In the genomic region with DNA sequence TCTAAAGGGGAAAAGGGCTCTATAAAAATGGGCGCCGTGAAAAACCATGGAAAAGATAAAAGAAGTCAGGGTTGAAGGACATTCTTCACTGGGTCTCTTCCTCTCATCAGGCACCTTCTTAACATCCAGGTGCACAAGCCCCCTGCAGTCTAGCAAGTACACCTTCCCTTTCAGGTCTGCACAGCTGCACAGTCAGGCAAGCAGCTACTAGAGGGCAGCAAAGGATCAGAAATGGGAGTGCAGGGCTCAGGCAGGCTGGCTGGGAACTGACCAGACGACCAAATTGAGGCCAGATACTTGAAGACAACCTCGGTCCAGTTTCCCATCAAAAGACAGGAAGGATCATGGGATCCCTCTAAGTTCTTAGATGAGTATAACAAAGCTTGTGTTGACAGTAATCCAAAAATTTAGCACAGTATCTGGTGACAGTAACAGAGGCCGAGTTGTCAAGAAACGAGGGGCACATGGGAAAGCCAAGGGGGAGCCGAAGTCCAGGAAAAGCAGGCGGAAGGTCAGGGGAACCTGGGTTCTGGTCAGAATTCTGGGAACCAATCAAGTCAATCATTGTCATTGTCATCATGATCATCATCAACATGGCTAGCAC, we compare ENCODE assay signal across 8 cellular contexts. TPM values are rescaled to one million over a fixed set of nuclear protein-coding genes. Genes with fewer than 3 reads are reported as not detected.
DNase-seq lines count a peak whose midpoint lies in the region; ATAC-seq and TF ChIP-seq lines count a peak whose summit lies in the region.

No MANE protein-coding gene starts in this region.

- H3K79me2 ChIP-seq in smooth muscle cell (ENCODE audit: low read depth) = no peaks in the 10 kb centered on the region

- POLR2A ChIA-PET in BJ (lab: Charles Lee) = no interaction called here

- H3K4me3 Mint-ChIP-seq in activated naive CD4-positive, alpha-beta T cell treated with anti-CD3 and anti-CD28 coated beads, Interleukin-2, amount 10 ng/mL, durations not matched to agents 7 days and 5 days = no peak overlapping the region

- H3K27ac Mint-ChIP-seq in activated naive CD4-positive, alpha-beta T cell treated with anti-CD3 and anti-CD28 coated beads, Interleukin-2, amount 10 ng/mL, durations not matched to agents 7 days and 5 days = no peak overlapping the region

- ATAC-seq in GM18868 (IDR thresholded peaks at IDR 0.05; ENCODE audit: unreplicated experiment) = peak; percentile 71
- ATAC-seq in HG03432 (IDR thresholded peaks at IDR 0.05; ENCODE audit: unreplicated experiment) = peak; percentile 66
- ATAC-seq in right cardiac atrium = peak; percentile 78 to 86
- ATAC-seq in HG03342 (IDR thresholded peaks at IDR 0.05; ENCODE audit: unreplicated experiment) = no peak

- H3K27ac ChIP-seq in right cardiac atrium (ENCODE audit: low read length) (no peak overlapping the region), smooth muscle cell (ENCODE audit: low read depth) (no peak overlapping the region)

- 51% methylated on average over 8 of the region's 8 CpGs for WGBS in right cardiac atrium
- 63% methylated on average over 8 of the region's 8 CpGs for WGBS in smooth muscle cell (ENCODE audit: low lambda C conversion rate)

- H3K4me1 Mint-ChIP-seq in activated naive CD4-positive, alpha-beta T cell treated with anti-CD3 and anti-CD28 coated beads, Interleukin-2, amount 10 ng/mL, durations not matched to agents 7 days and 5 days = no peaks in the 10 kb centered on the region

- intact Hi-C loops in right cardiac atrium (cut with DNase I) = loop anchor here in 2 of 4 donors (2.0 to 5.0 kb wide), 2 partner anchors 173 to 174 kb away; no protein-coding TSS in a partner anchor

- H3K9me3 ChIP-seq in right cardiac atrium (ENCODE audit: control insufficient read depth, low read length) (no peaks in the 10 kb centered on the region), smooth muscle cell (replicated peaks; ENCODE audit: low read depth) (no peaks in the 10 kb centered on the region)

- H3K36me3 Mint-ChIP-seq in activated naive CD4-positive, alpha-beta T cell treated with anti-CD3 and anti-CD28 coated beads, Interleukin-2, amount 10 ng/mL, durations not matched to agents 7 days and 5 days = no peaks in the 10 kb centered on the region

- H3F3A ChIP-seq in smooth muscle cell (ENCODE audit: low read depth) = no peaks in the 10 kb centered on the region

- no peak overlapping the region for H2AFZ ChIP-seq in smooth muscle cell (ENCODE audit: low read depth)

- H3K4me1 ChIP-seq in right cardiac atrium (ENCODE audit: control insufficient read depth, insufficient read depth, low read length) (peaks cover 3% of the 10 kb centered on the region), smooth muscle cell (ENCODE audit: low read depth) (no peaks in the 10 kb centered on the region)

- H3K4me3 ChIP-seq in BJ (ENCODE audit: low read depth, low read length) = no peak overlapping the region
- H3K4me3 ChIP-seq in right cardiac atrium (ENCODE audit: low read length) = no peak overlapping the region
- no peak overlapping the region for H3K4me3 ChIP-seq in smooth muscle cell

- DNase-seq in BJ (ENCODE audit: low read depth) (no peak), NCI-H748 (lab: John Stamatoyannopoulos, UW; ENCODE audit: unreplicated experiment) (peak; percentile 87), right cardiac atrium (peak in 2 of 3 donors; percentile 53 to 54), smooth muscle cell (lab: John Stamatoyannopoulos, UW; ENCODE audit: unreplicated experiment) (no peak)
- peak; percentile 58 for DNase-seq in activated naive CD4-positive, alpha-beta T cell treated with anti-CD3 and anti-CD28 coated beads, Interleukin-2, amount 10 ng/mL, durations not matched to agents 7 days and 5 days

- CTCF ChIA-PET in BJ (lab: Yijun Ruan, JAX) = interaction anchor here (1.3 to 1.8 kb wide), 2 partner anchors 12 to 419 kb away, joined by 4 to 6 read pairs; no protein-coding TSS in a partner anchor
- CTCF ChIA-PET in activated naive CD4-positive, alpha-beta T cell treated with anti-CD3 and anti-CD28 coated beads, Interleukin-2, amount 10 ng/mL, durations not matched to agents 7 days and 5 days (lab: Charles Lee) = interaction anchor here (0.8 to 1.4 kb wide), 8 partner anchors 8 to 173 kb away, joined by 3 to 5 read pairs (median 4); no protein-coding TSS in a partner anchor

- H3K4me2 ChIP-seq in smooth muscle cell = no peak overlapping the region

- peaks cover 23% of the 10 kb centered on the region for H3K27me3 Mint-ChIP-seq in activated naive CD4-positive, alpha-beta T cell treated with anti-CD3 and anti-CD28 coated beads, Interleukin-2, amount 10 ng/mL, durations not matched to agents 7 days and 5 days

- H3K36me3 ChIP-seq in BJ (ENCODE audit: control insufficient read depth, insufficient read depth, low read length) (no peaks in the 10 kb centered on the region), smooth muscle cell (ENCODE audit: low read depth) (no peaks in the 10 kb centered on the region)

- no peak overlapping the region for H3K9ac ChIP-seq in smooth muscle cell (ENCODE audit: low read depth)

- H3K27me3 ChIP-seq in BJ (ENCODE audit: control insufficient read depth, insufficient read depth, low read length) (no peaks in the 10 kb centered on the region), right cardiac atrium (ENCODE audit: control insufficient read depth, insufficient read depth) (no peaks in the 10 kb centered on the region), smooth muscle cell (ENCODE audit: low read depth) (no peaks in the 10 kb centered on the region)

- H4K20me1 ChIP-seq in smooth muscle cell (ENCODE audit: low read depth) = no peaks in the 10 kb centered on the region

- no peaks in the 10 kb centered on the region for H3K9me3 Mint-ChIP-seq in activated naive CD4-positive, alpha-beta T cell treated with anti-CD3 and anti-CD28 coated beads, Interleukin-2, amount 10 ng/mL, durations not matched to agents 7 days and 5 days

- TF ChIP-seq CTCF in BJ (IDR thresholded peaks at IDR 0.05; ENCODE audit: insufficient read depth, low read depth, low read length) (peak; percentile 32), smooth muscle cell (IDR thresholded peaks at IDR 0.05; ENCODE audit: borderline replicate concordance, insufficient read depth, poor library complexity, severe bottlenecking) (peak; percentile 52)

RNA-seq across cellular contexts. Expression of a gene that starts 10.1 kb away (rescaled TPM):
- polyA plus RNA-seq in BJ (2011; rRNA removed) = 0.63 and 0.88 TPM in 2 replicates
- 0.21 and 3.2 TPM in 2 replicates for polyA minus RNA-seq in BJ (2011; rRNA and poly(A)+ RNA removed)
- 10 to 100 TPM; 11.2 to 25.7 (median 18.8) TPM for total RNA-seq in right cardiac atrium
- 2.3 TPM for polyA plus RNA-seq in right cardiac atrium
- total RNA-seq in smooth muscle cell = 5.0 and 5.9 TPM in 2 replicates
- 4.0 and 5.1 TPM in 2 replicates for polyA plus RNA-seq in smooth muscle cell

Comparison
In these comparisons a context has a peak if more than half of its experiments do, and no peak if none do; other contexts are left out.
1. DNase-seq: peak in NCI-H748 (single experiment), activated naive CD4-positive, alpha-beta T cell treated with anti-CD3 and anti-CD28 coated beads, Interleukin-2, amount 10 ng/mL, durations not matched to agents 7 days and 5 days (single experiment) and right cardiac atrium (2 of 3); none in BJ (single experiment) and smooth muscle cell (single experiment).